In the genomic region with DNA sequence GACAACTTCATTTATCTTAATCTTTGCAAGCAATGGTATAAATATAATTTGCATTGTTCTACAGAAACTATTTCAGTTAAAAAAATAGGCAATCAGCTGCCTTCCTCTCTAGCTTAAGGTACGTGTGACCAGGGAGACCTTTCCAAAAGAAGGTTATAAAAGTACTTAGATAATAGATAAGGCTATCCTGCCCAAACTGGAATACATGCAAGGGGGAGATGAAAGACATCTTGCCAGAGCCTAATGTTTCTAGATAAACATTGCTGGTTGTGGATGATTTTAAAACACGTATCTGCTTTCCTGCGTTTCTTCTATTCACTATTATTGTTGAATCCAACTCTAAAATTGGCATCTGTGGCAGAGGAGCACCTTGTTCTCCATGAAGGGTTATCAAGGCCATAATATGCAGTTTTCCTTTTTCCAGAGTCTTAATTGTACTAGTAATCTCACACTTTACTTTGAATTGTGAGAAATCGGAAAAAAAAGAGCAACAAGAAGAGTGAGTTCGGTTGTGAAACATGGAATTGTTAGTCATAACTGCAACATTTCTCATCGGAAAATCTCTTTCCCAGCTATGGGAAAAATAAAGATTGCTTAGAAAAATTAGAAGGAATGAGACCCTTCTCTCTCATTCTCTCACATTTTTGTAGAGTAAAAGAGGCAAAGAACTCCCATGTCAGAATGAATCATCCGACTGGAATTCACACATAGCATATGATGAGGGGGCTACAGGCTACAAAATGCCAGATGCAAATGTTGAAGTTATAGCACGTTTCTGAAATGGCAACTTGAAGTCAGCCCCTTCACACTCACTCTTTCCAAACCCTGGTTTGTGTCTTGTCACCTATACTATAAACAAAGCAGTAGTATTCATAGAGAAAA, we compare ENCODE assay signal across 18 cellular contexts.
A peak's percentile ranks its signal among the peaks of the same experiment; 100 is the strongest.
DNase-seq lines count a peak whose midpoint lies in the region; ATAC-seq, FAIRE-seq and TF ChIP-seq lines count a peak whose summit lies in the region.
"Had no signal": no experiment of that assay in that cellular context is flagged by ENCODE, and none has a peak within 500 bp of the region (broad histone marks: within the 10 kb centered on the region; RNA-seq: fewer than 3 reads in every experiment).

No MANE protein-coding gene starts in this region.

- no peak overlapping the region for H3K4me3 Mint-ChIP-seq in neural progenitor cell
- H3K4me3 Mint-ChIP-seq in activated T-cell treated with anti-CD3 and anti-CD28 coated beads, Interleukin-2, amount 50 U/mL, for 4 hours: no peak overlapping the region
- H3K4me3 Mint-ChIP-seq: CD8-positive, alpha-beta memory T cell; T-cell had no signal

- H3K4me2 ChIP-seq in neural progenitor cell: no peak overlapping the region

- H3K27ac ChIP-seq in ACC112 (ENCODE audit: low read depth, low read length): peak overlapping the region; percentile 7; the same call in 1 of the 2 replicates
- no peak overlapping the region for H3K27ac ChIP-seq in neural progenitor cell

- DNase-seq in fibroblast of pulmonary artery (ENCODE audit: low read depth): peak; percentile 69
- DNase-seq in neural progenitor cell (ENCODE audit: low spot score): no peak
- no peak for DNase-seq in DMS 273 treated with DMSO at 0.1 percent for 48 hours (lab: John Stamatoyannopoulos, UW)
- DNase-seq in activated T-cell treated with anti-CD3 and anti-CD28 coated beads, Interleukin-2, amount 50 U/mL, for 4 hours: no peak
- no peak for DNase-seq in SW480 (ENCODE audit: low spot score)
- DNase-seq in activated naive CD4-positive, alpha-beta T cell treated with Interleukin-2 at 50 U/mL for 16 hours: no peak
- DNase-seq: ACHN; activated CD8-positive, alpha-beta memory T cell treated with anti-CD3 and anti-CD28 coated beads, Interleukin-2, amount 50 U/mL, for 4 hours; activated naive CD4-positive, alpha-beta T cell treated with anti-CD3 and anti-CD28 coated beads, Interleukin-2, amount 50 U/mL, for 16 hours; CD8-positive, alpha-beta memory T cell; cerebellar nuclear complex; NCI-H2107; RPMI8226; T-cell had no signal

- H2AFZ ChIP-seq in ACC112 (ENCODE audit: low read length, unreplicated experiment) (peak overlapping the region; percentile 96), neural progenitor cell (replicated peaks) (peak overlapping the region; percentile 78)

- no peak overlapping the region for H3K27ac Mint-ChIP-seq in neural progenitor cell
- H3K27ac Mint-ChIP-seq: CD8-positive, alpha-beta memory T cell; progenitor cell of endocrine pancreas; T-cell had no signal

- H3K9me3 ChIP-seq in neural progenitor cell (ENCODE audit: low read depth): no peaks in the 10 kb centered on the region

- H3K4me1 ChIP-seq in ACC112 (ENCODE audit: control insufficient read depth, insufficient read depth, low read length, unreplicated experiment) (peaks cover 13% of the 10 kb centered on the region), neural progenitor cell (peaks cover 7% of the 10 kb centered on the region)

- peaks cover 6% of the 10 kb centered on the region for H3K4me1 Mint-ChIP-seq in neural progenitor cell
- no peaks in the 10 kb centered on the region for H3K4me1 Mint-ChIP-seq in activated T-cell treated with anti-CD3 and anti-CD28 coated beads, Interleukin-2, amount 50 U/mL, for 4 hours (ENCODE audit: low read depth)
- H3K4me1 Mint-ChIP-seq: CD8-positive, alpha-beta memory T cell; T-cell had no signal

- H3K9me3 Mint-ChIP-seq in neural progenitor cell: peaks cover 3% of the 10 kb centered on the region
- peaks cover 10% of the 10 kb centered on the region for H3K9me3 Mint-ChIP-seq in activated T-cell treated with anti-CD3 and anti-CD28 coated beads, Interleukin-2, amount 50 U/mL, for 4 hours

- TF ChIP-seq CTCF in fibroblast of pulmonary artery (IDR thresholded peaks at IDR 0.05; ENCODE audit: low read length, missing control alignments) (no peak), neural progenitor cell (IDR thresholded peaks at IDR 0.05) (no peak)

- no peak overlapping the region for H3K9ac ChIP-seq in neural progenitor cell

- no peaks in the 10 kb centered on the region for H3F3A ChIP-seq in neural progenitor cell (ENCODE audit: low read depth)

- H3K4me3 ChIP-seq in ACC112 (ENCODE audit: low read depth, low read length) (peak overlapping the region; percentile 63), fibroblast of pulmonary artery (replicated peaks; ENCODE audit: low read depth, low read length) (no peak overlapping the region), neural progenitor cell (no peak overlapping the region)

- H3K27me3 ChIP-seq in ACC112 (ENCODE audit: insufficient read depth, low read length) (no peaks in the 10 kb centered on the region), neural progenitor cell (no peaks in the 10 kb centered on the region)

- no peaks in the 10 kb centered on the region for H3K36me3 Mint-ChIP-seq in neural progenitor cell
- H3K36me3 Mint-ChIP-seq in activated T-cell treated with anti-CD3 and anti-CD28 coated beads, Interleukin-2, amount 50 U/mL, for 4 hours (ENCODE audit: insufficient read depth): no peaks in the 10 kb centered on the region
- H3K36me3 Mint-ChIP-seq: T-cell had no signal

- no peak for ATAC-seq in activated T-cell treated with anti-CD3 and anti-CD28 coated beads, Interleukin-2, amount 50 U/mL, for 4 hours
- ATAC-seq: activated CD4-positive, CD25-positive, alpha-beta regulatory T cell treated with anti-CD3 and anti-CD28 coated beads, Interleukin-2, amount 50 U/mL, for 24 hours; T-cell had no signal

- peak; percentile 96 for FAIRE-seq in TTC549 (lab: Jason Lieb, UNC)

- no peaks in the 10 kb centered on the region for H4K20me1 ChIP-seq in neural progenitor cell (ENCODE audit: low read depth)

- no peaks in the 10 kb centered on the region for H3K79me2 ChIP-seq in ACC112 (ENCODE audit: control insufficient read depth, insufficient read depth, low read length, unreplicated experiment)
- H3K79me2 ChIP-seq in neural progenitor cell (ENCODE audit: low read depth): no peaks in the 10 kb centered on the region

- H3K36me3 ChIP-seq in ACC112 (ENCODE audit: insufficient read depth, low read length) (no peaks in the 10 kb centered on the region), neural progenitor cell (no peaks in the 10 kb centered on the region)

- H3K27me3 Mint-ChIP-seq in neural progenitor cell (ENCODE audit: insufficient read depth, low read depth): no peaks in the 10 kb centered on the region
- H3K27me3 Mint-ChIP-seq in activated T-cell treated with anti-CD3 and anti-CD28 coated beads, Interleukin-2, amount 50 U/mL, for 4 hours (ENCODE audit: low read depth): peaks cover 4% of the 10 kb centered on the region
- H3K27me3 Mint-ChIP-seq: progenitor cell of endocrine pancreas had no signal
